Comparison of ENCODE assay signal across 1 cellular context in genomic region chr3:69296995-69297394, GRCh38.
TF ChIP-seq lines count a peak whose summit lies in the region.

No MANE protein-coding gene starts in this region.

TF ChIP-seq in WTC11, 78 proteins besides CTCF, POLR2A, EP300 and RAD21 (continued from another document):
- no peak for TF ChIP-seq PRDM15 (CRISPR knock-in tag; IDR thresholded peaks at IDR 0.05)
- no peak for TF ChIP-seq ZNF138 (CRISPR knock-in tag; conservative IDR thresholded peaks at IDR 0.05)
- no peak for TF ChIP-seq ZNF396 (CRISPR knock-in tag; IDR thresholded peaks at IDR 0.05; ENCODE audit: borderline replicate concordance)
